25 cellular contexts compared by ENCODE assay signal in genomic region chr6:45572833-45573232, GRCh38.
"Had no signal": no experiment of that assay in that cellular context is flagged by ENCODE, and none has a peak within 500 bp of the region (broad histone marks: within the 10 kb centered on the region; RNA-seq: fewer than 3 reads in every experiment).

No MANE protein-coding gene starts in this region.

- H3K27ac ChIP-seq: breast epithelium, colonic mucosa, dorsolateral prefrontal cortex, esophagus muscularis mucosa, hepatocyte, left ventricle myocardium inferior, pancreas, psoas muscle, right atrium auricular region, spleen, thoracic aorta, vagina had no signal

- H3K36me3 ChIP-seq: breast epithelium, colonic mucosa, esophagus muscularis mucosa, left ventricle myocardium inferior, pancreas, right atrium auricular region, spleen, thoracic aorta, vagina had no signal

- H3K9me3 Mint-ChIP-seq: activated B cell treated with CpG ODN at 0.5 μM for 24 hours; activated naive CD8-positive, alpha-beta T cell treated with anti-CD3 and anti-CD28 coated beads, Interleukin-2, amount 10 ng/mL, durations not matched to agents 7 days and 5 days; activated T-cell treated with anti-CD3 and anti-CD28 coated beads, Interleukin-2, amount 50 U/mL, for 72 hours; nephron; type B pancreatic cell had no signal

- H3K27me3 ChIP-seq: breast epithelium, colonic mucosa, dorsolateral prefrontal cortex, esophagus muscularis mucosa, hepatocyte, pancreas, right atrium auricular region, spleen, vagina had no signal

- H3K27me3 Mint-ChIP-seq: activated B cell treated with CpG ODN at 0.5 μM for 24 hours; activated naive CD8-positive, alpha-beta T cell treated with anti-CD3 and anti-CD28 coated beads, Interleukin-2, amount 10 ng/mL, durations not matched to agents 7 days and 5 days; type B pancreatic cell had no signal

- H3K4me1 ChIP-seq: breast epithelium, colonic mucosa, pancreas, psoas muscle, spleen had no signal

- H3K4me3 ChIP-seq: breast epithelium, colonic mucosa, dorsolateral prefrontal cortex, esophagus muscularis mucosa, hepatocyte, left ventricle myocardium inferior, pancreas, psoas muscle, right atrium auricular region, spleen, thoracic aorta, vagina had no signal

- H3K36me3 Mint-ChIP-seq: type B pancreatic cell had no signal

- DNase-seq: activated B cell treated with CpG ODN at 0.5 μM for 24 hours; activated CD4-positive, alpha-beta T cell treated with anti-CD3 and anti-CD28 coated beads for 48 hours; activated gamma-delta T cell treated with Interleukin-2 at 50 U/mL for 16 hours; activated naive CD8-positive, alpha-beta T cell treated with anti-CD3 and anti-CD28 coated beads, Interleukin-2, amount 10 ng/mL, durations not matched to agents 7 days and 5 days; activated T-cell treated with anti-CD3 and anti-CD28 coated beads, Interleukin-2, amount 50 U/mL, for 72 hours; amniotic stem cell; colonic mucosa; dorsolateral prefrontal cortex; glutamatergic neuron; kidney glomerular epithelial cell; left ventricle myocardium inferior; pancreas; psoas muscle; spleen; stimulated activated CD4-positive, alpha-beta T cell treated with anti-CD3 and anti-CD28 coated beads, Interleukin-4, amount 100 ng/mL, for 1 hour; stimulated activated naive CD4-positive, alpha-beta T cell treated with Interleukin-2 at 50 U/mL for 16 hours; SW 1271 had no signal

- H3K27ac Mint-ChIP-seq: activated B cell treated with CpG ODN at 0.5 μM for 24 hours; activated naive CD8-positive, alpha-beta T cell treated with anti-CD3 and anti-CD28 coated beads, Interleukin-2, amount 10 ng/mL, durations not matched to agents 7 days and 5 days; activated T-cell treated with anti-CD3 and anti-CD28 coated beads, Interleukin-2, amount 50 U/mL, for 72 hours; nephron; type B pancreatic cell had no signal

- ATAC-seq: activated T-cell treated with anti-CD3 and anti-CD28 coated beads, Interleukin-2, amount 50 U/mL, for 72 hours; pancreas; psoas muscle had no signal

- H3K4me3 Mint-ChIP-seq: activated B cell treated with CpG ODN at 0.5 μM for 24 hours; activated naive CD8-positive, alpha-beta T cell treated with anti-CD3 and anti-CD28 coated beads, Interleukin-2, amount 10 ng/mL, durations not matched to agents 7 days and 5 days; activated T-cell treated with anti-CD3 and anti-CD28 coated beads, Interleukin-2, amount 50 U/mL, for 72 hours; nephron; type B pancreatic cell had no signal

- H3K9me3 ChIP-seq: breast epithelium, colonic mucosa, esophagus muscularis mucosa, left ventricle myocardium inferior, pancreas, psoas muscle, right atrium auricular region, spleen, thoracic aorta, vagina had no signal
